ENCODE assay signal across 13 cellular contexts in genomic region chr1:90724926-90725325, GRCh38. TPM values are rescaled to one million over a fixed set of nuclear protein-coding genes. Genes with fewer than 3 reads are reported as not detected.
A peak's percentile ranks its signal among the peaks of the same experiment; 100 is the strongest.
DNase-seq lines count a peak whose midpoint lies in the region; ATAC-seq and TF ChIP-seq lines count a peak whose summit lies in the region.
"Had no signal": no experiment of that assay in that cellular context is flagged by ENCODE, and none has a peak within 500 bp of the region (broad histone marks: within the 10 kb centered on the region; RNA-seq: fewer than 3 reads in every experiment).

No MANE protein-coding gene starts in this region.

- peaks cover 19% of the 10 kb centered on the region for H3K9me3 Mint-ChIP-seq in activated naive CD8-positive, alpha-beta T cell treated with anti-CD3 and anti-CD28 coated beads, Interleukin-2, amount 50 U/mL, for 24 hours

- H3K27ac ChIP-seq in heart right ventricle (no peak overlapping the region), mesodermal cell (ENCODE audit: low read depth, low read length, severe bottlenecking) (no peak overlapping the region), thoracic aorta (no peak overlapping the region)
- H3K27ac ChIP-seq: C4-2B, epithelial cell of prostate had no signal

- H3K4me1 ChIP-seq in heart right ventricle (peaks cover 20 to 62% (median 38%) of the 10 kb centered on the region in 9 donors), mesodermal cell (ENCODE audit: control insufficient read depth, insufficient read depth, low read length, poor library complexity, severe bottlenecking) (peaks cover 3% of the 10 kb centered on the region), thoracic aorta (ENCODE audit: control insufficient read depth in 1 of 2, low read depth in 2 of 2) (peaks cover 11 to 38% of the 10 kb centered on the region in 2 donors)

- peaks cover 97% of the 10 kb centered on the region for H3K27me3 Mint-ChIP-seq in activated naive CD8-positive, alpha-beta T cell treated with anti-CD3 and anti-CD28 coated beads, Interleukin-2, amount 50 U/mL, for 24 hours

- H3K4me3 ChIP-seq in heart right ventricle (peak overlapping the region in 9 of 10 donors; percentile 7 to 46 (median 35)), mesodermal cell (ENCODE audit: extremely low read depth, insufficient read depth, low read length, poor library complexity, severe bottlenecking) (peak overlapping the region; percentile 31), thoracic aorta (peak overlapping the region; percentile 48)

- intact Hi-C loops in heart right ventricle (cut with DNase I) (loop anchor here in 8 of 10 donors (5.0 to 10.0 kb wide), 8 partner anchors 120 to 610 kb away; partner anchors contain the start of gene ZNF644 (in 1 of the 8)), left cardiac atrium (cut with DNase I) (loop anchor here in 1 of 2 donors (5.0 kb wide), 2 partner anchors 237 to 442 kb away; no protein-coding TSS in a partner anchor)

- H3K36me3 ChIP-seq in heart right ventricle (no peaks in the 10 kb centered on the region), mesodermal cell (ENCODE audit: control insufficient read depth, insufficient read depth, low read length) (no peaks in the 10 kb centered on the region), thoracic aorta (no peaks in the 10 kb centered on the region)

- DNase-seq in heart right ventricle (no peak), left cardiac atrium (no peak), thoracic aorta (ENCODE audit: low spot score) (no peak), middle frontal gyrus (ENCODE audit: extremely low spot score, low spot score) (no peak)
- no peak for DNase-seq in activated naive CD8-positive, alpha-beta T cell treated with anti-CD3 and anti-CD28 coated beads, Interleukin-2, amount 50 U/mL, for 24 hours
- DNase-seq in stimulated activated naive CD4-positive, alpha-beta T cell treated with Interleukin-2 at 50 U/mL for 16 hours (lab: John Stamatoyannopoulos, UW), result no peak
- DNase-seq: amygdala, KG1, kidney had no signal

- WGBS in heart right ventricle, 2 donors, result 2 to 5% methylated on average over 28 of the region's 28 CpGs
- 0% methylated on average over 15 to 22 of the region's 28 CpGs for WGBS in mesodermal cell (ENCODE audit: insufficient coverage in 2 of 2), 2 experiments

- H3K27me3 ChIP-seq in heart right ventricle (peaks cover 80 to 100% (median 100%) of the 10 kb centered on the region in 7 donors), thoracic aorta (replicated peaks; ENCODE audit: insufficient read depth) (peaks cover 70% of the 10 kb centered on the region)

- TF ChIP-seq CTCF in heart right ventricle (IDR thresholded peaks at IDR 0.05) (no peak), thoracic aorta (IDR thresholded peaks at IDR 0.05) (no peak)

- H3K36me3 Mint-ChIP-seq in activated naive CD8-positive, alpha-beta T cell treated with anti-CD3 and anti-CD28 coated beads, Interleukin-2, amount 50 U/mL, for 24 hours (ENCODE audit: low read depth), result peaks cover 19% of the 10 kb centered on the region

- peak overlapping the region; percentile 63 for H3K4me3 Mint-ChIP-seq in activated naive CD8-positive, alpha-beta T cell treated with anti-CD3 and anti-CD28 coated beads, Interleukin-2, amount 50 U/mL, for 24 hours

- peaks cover 49% of the 10 kb centered on the region for H3K4me1 Mint-ChIP-seq in activated naive CD8-positive, alpha-beta T cell treated with anti-CD3 and anti-CD28 coated beads, Interleukin-2, amount 50 U/mL, for 24 hours

- ATAC-seq in heart right ventricle, result no peak
- no peak for ATAC-seq in left cardiac atrium
- ATAC-seq in activated naive CD8-positive, alpha-beta T cell treated with anti-CD3 and anti-CD28 coated beads, Interleukin-2, amount 50 U/mL, for 24 hours, result no peak
- no peak for ATAC-seq in thoracic aorta (ENCODE audit: insufficient number of reproducible peaks, low FRiP score, low read depth)
- ATAC-seq in GM19397 (IDR thresholded peaks at IDR 0.05; ENCODE audit: unreplicated experiment), result no peak

- H3K9me3 ChIP-seq in heart right ventricle, result peaks cover 0 to 6% (median 0%) of the 10 kb centered on the region in 11 donors
- H3K9me3 ChIP-seq in mesodermal cell (ENCODE audit: control insufficient read depth, low read length), result no peaks in the 10 kb centered on the region
- no peaks in the 10 kb centered on the region for H3K9me3 ChIP-seq in thoracic aorta

- H3K27ac Mint-ChIP-seq in activated naive CD8-positive, alpha-beta T cell treated with anti-CD3 and anti-CD28 coated beads, Interleukin-2, amount 50 U/mL, for 24 hours, result peak overlapping the region; percentile 46

RNA-seq across cellular contexts. Expression of gene BARHL2, which starts 7.8 kb away (rescaled TPM):
- under 1 TPM in 1 of 10 donors, not detected in 9; 0.13 TPM for total RNA-seq in heart right ventricle
- not detected for polyA plus RNA-seq in heart right ventricle
- not detected for total RNA-seq in left cardiac atrium
- 0.33 TPM for polyA plus RNA-seq in mesodermal cell (2013, experiment 1 of 2)
- not detected for polyA plus RNA-seq in mesodermal cell (2013, experiment 2 of 2)
- total RNA-seq in thoracic aorta, result not detected
- total RNA-seq: kidney had no signal
